ENCODE assay signal across 1 cellular context in the genomic region with DNA sequence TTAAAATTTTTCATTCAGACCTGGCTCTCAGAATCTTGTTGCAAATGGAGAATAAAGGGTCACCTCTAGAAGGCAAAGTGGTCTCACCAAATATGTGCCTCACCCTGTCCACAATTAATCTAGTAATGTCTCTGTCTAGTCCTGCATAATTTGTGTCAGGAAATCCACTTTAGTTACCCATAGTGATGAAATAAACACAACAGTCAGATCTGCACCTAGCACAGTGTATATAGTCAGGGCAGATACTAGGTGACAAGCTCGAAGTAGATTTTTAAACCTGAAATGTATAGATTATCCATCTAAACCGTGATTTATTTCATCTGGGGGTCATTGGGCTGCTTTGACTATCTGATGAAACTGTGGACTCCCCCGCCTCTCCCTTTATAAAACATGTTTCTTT.
TF ChIP-seq lines count a peak whose summit lies in the region.

No MANE protein-coding gene starts in this region.

TF ChIP-seq in K562, 482 proteins besides CTCF, POLR2A, EP300 and RAD21:
- TF ChIP-seq POU5F1 (IDR thresholded peaks at IDR 0.05; ENCODE audit: borderline replicate concordance, low read depth, low read length, partially characterized antibody) (no peak), NR2C2 (CRISPR knock-in tag; IDR thresholded peaks at IDR 0.05) (no peak), NR2C2 (tag; IDR thresholded peaks at IDR 0.05) (0 out of 2 replicates have a peak, but pooled peaks have one; percentile 2), KLF13 (tag; IDR thresholded peaks at IDR 0.05; ENCODE audit: borderline replicate concordance, low read depth) (no peak), GATAD2B (IDR thresholded peaks at IDR 0.05; ENCODE audit: borderline replicate concordance) (no peak), ATF7 (IDR thresholded peaks at IDR 0.05) (no peak)
